1 cellular context compared by ENCODE assay signal in genomic region chr4:86845593-86845992, GRCh38.
TF ChIP-seq lines count a peak whose summit lies in the region.

No MANE protein-coding gene starts in this region.

TF ChIP-seq in SK-N-SH treated with all-trans-retinoic acid at 6 μM for 48 hours, 23 proteins besides CTCF, POLR2A, EP300 and RAD21:
- TF ChIP-seq ZNF8 (CRISPR knock-in tag; IDR thresholded peaks at IDR 0.05) = no peak
- TF ChIP-seq TCF4 (CRISPR knock-in tag; IDR thresholded peaks at IDR 0.05; ENCODE audit: borderline replicate concordance) = no peak
- no peak for TF ChIP-seq ZNF565 (CRISPR knock-in tag; conservative IDR thresholded peaks at IDR 0.05; ENCODE audit: low read depth)
- TF ChIP-seq RARB (CRISPR knock-in tag; IDR thresholded peaks at IDR 0.05) = no peak
- no peak for TF ChIP-seq PATZ1 (CRISPR knock-in tag; IDR thresholded peaks at IDR 0.05; ENCODE audit: borderline replicate concordance)
- TF ChIP-seq ZFP30 (CRISPR knock-in tag; IDR thresholded peaks at IDR 0.05) = no peak
- no peak for TF ChIP-seq OSR1 (CRISPR knock-in tag; IDR thresholded peaks at IDR 0.05)
- TF ChIP-seq ZC3H10 (CRISPR knock-in tag; IDR thresholded peaks at IDR 0.05) = no peak
